8 cellular contexts compared by ENCODE assay signal in genomic region chr16:58501242-58502131, GRCh38. TPM values are rescaled to one million over a fixed set of nuclear protein-coding genes. Genes with fewer than 3 reads are reported as not detected.
DNase-seq lines count a peak whose midpoint lies in the region; ATAC-seq and TF ChIP-seq lines count a peak whose summit lies in the region.

No MANE protein-coding gene starts in this region.

- no peaks in the 10 kb centered on the region for H3K36me3 ChIP-seq in body of pancreas (replicated peaks in 1 of 2; ENCODE audit: insufficient read depth in 1 of 2, low read depth in 2 of 2)

- intact Hi-C loops in body of pancreas (cut with DNase I), result no loop called here

- ATAC-seq in body of pancreas (peak; percentile 82), GM19395 (IDR thresholded peaks at IDR 0.05; ENCODE audit: unreplicated experiment) (no peak)

- peaks cover 33% of the 10 kb centered on the region for H3K4me1 ChIP-seq in body of pancreas

- TF ChIP-seq CTCF in GM10266 (IDR thresholded peaks at IDR 0.05; ENCODE audit: control insufficient read depth, insufficient read depth, low read depth, missing control alignments) (no peak), body of pancreas (IDR thresholded peaks at IDR 0.05) (peak in 1 of 7 experiments; percentile 7)

- H3K27ac ChIP-seq in body of pancreas, result peak overlapping the region in 3 of 4 donors; percentile 4 to 32 (median 27)

- TF ChIP-seq POLR2A in body of pancreas (IDR thresholded peaks at IDR 0.05), result peak in 2 of 3 donors; percentile 20 to 34

- WGBS in body of pancreas, 2 donors, result 7% methylated on average over 38 of the region's 42 CpGs; no CpG with 5 or more reads in 1 of the 2 donors

- H3K27me3 ChIP-seq in body of pancreas, result no peaks in the 10 kb centered on the region

- H3K9me3 ChIP-seq in body of pancreas, result no peaks in the 10 kb centered on the region

- DNase-seq in GM10266 (ENCODE audit: extremely low spot score), result peak; percentile 33
- peak; percentile 52 for DNase-seq in SHP77 treated with DMSO at 0.1 percent for 48 hours (lab: John Stamatoyannopoulos, UW)
- DNase-seq in body of pancreas, result peak; percentile 72 to 87 (median 86)
- DNase-seq in inferior parietal cortex (ENCODE audit: extremely low spot score), result peak; percentile 57
- peak; percentile 68 for DNase-seq in stimulated activated CD4-positive, alpha-beta T cell treated with anti-CD3 and anti-CD28 coated beads, Interleukin-15, amount 100 ng/mL, for 24 hours
- DNase-seq in SIG-M5 treated with dmso at 0.1 percent for 504 hours (lab: John Stamatoyannopoulos, UW; ENCODE audit: unreplicated experiment), result no peak
- no peak for DNase-seq in T1000 (lab: John Stamatoyannopoulos, UW)

- no peak overlapping the region for H3K4me3 ChIP-seq in body of pancreas

RNA-seq across cellular contexts. Expression of gene NDRG4, which starts 1.5 kb away (rescaled TPM):
- total RNA-seq in body of pancreas, result 10 to 100 TPM in 1 of 2 donors, 1 to 10 TPM in 1; 6.0 to 33.9 TPM

RNA-seq across cellular contexts. Expression of gene SETD6, which starts 13.8 kb away (rescaled TPM):
- 10 to 100 TPM; 67.7 to 80.8 TPM for total RNA-seq in body of pancreas

Comparison
In these comparisons a context has a peak if more than half of its experiments do, and no peak if none do; other contexts are left out.
1. DNase-seq: peak in GM10266 (single experiment), SHP77 treated with DMSO at 0.1 percent for 48 hours (single experiment), body of pancreas (4 of 4), inferior parietal cortex (single experiment) and stimulated activated CD4-positive, alpha-beta T cell treated with anti-CD3 and anti-CD28 coated beads, Interleukin-15, amount 100 ng/mL, for 24 hours (single experiment); none in SIG-M5 treated with dmso at 0.1 percent for 504 hours (single experiment) and T1000 (single experiment).